ENCODE assay signal across 8 cellular contexts in the genomic region with DNA sequence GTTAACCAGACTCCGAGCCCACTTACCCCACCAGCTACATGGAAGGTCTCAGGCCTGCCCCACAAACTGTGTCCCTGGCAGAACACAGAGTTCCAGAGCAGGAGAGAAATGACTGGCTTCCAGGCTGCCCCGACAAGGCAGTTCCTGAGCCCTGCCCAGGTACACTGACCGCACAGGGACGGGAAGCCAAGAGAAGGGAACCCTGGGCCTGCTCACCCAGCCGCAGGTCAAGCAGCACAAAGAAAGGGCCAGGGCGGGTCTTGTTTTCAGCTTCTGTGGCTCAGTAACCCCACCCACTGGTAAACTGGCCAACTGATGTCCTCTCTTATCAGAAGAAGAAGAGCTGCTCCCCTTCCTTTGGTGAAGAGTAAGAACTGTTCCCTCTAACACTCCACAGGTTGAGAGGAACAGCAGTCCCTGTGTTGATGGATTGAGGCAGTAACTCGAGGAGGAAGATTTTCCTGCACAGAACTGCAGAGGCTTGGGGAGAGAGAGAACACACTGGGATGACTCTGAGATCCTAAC.
DNase-seq lines count a peak whose midpoint lies in the region; ATAC-seq and TF ChIP-seq lines count a peak whose summit lies in the region.

No MANE protein-coding gene starts in this region.

- POLR2A ChIA-PET in SK-N-SH (lab: Yijun Ruan, JAX) = no interaction called here

- CTCF ChIA-PET in SK-N-SH (lab: Yijun Ruan, JAX) = interaction anchor here (0.6 to 1.0 kb wide), 2 partner anchors 67 to 278 kb away, joined by 3 to 4 read pairs; no protein-coding TSS in a partner anchor

- H3K79me2 ChIP-seq in SK-N-SH (ENCODE audit: insufficient read depth) = peaks cover 8% of the 10 kb centered on the region

- H3K4me2 ChIP-seq in SK-N-SH = no peak overlapping the region

- H3K27me3 ChIP-seq in SK-N-SH (ENCODE audit: insufficient read depth) = no peaks in the 10 kb centered on the region
- no peaks in the 10 kb centered on the region for H3K27me3 ChIP-seq in rectal smooth muscle tissue (ENCODE audit: control insufficient read depth, insufficient read depth, low read length)

- ATAC-seq in GM18502 (IDR thresholded peaks at IDR 0.05; ENCODE audit: poor library complexity, unreplicated experiment) = peak; percentile 37
- peak; percentile 46 for ATAC-seq in HG02571 (IDR thresholded peaks at IDR 0.05; ENCODE audit: unreplicated experiment)

- H4K20me1 ChIP-seq in SK-N-SH (ENCODE audit: insufficient read depth) = no peaks in the 10 kb centered on the region

- TF ChIP-seq EP300 in SK-N-SH (IDR thresholded peaks at IDR 0.05; ENCODE audit: borderline replicate concordance in 1 of 2, low read depth in 1 of 2, low read length in 1 of 2) = no peak

- H3K36me3 ChIP-seq in SK-N-SH (replicated peaks in 1 of 2; ENCODE audit: control insufficient read depth in 1 of 2, insufficient read depth in 2 of 2, low read length in 1 of 2) = peaks cover 8 to 13% of the 10 kb centered on the region in 2 experiments
- H3K36me3 ChIP-seq in rectal smooth muscle tissue (ENCODE audit: control insufficient read depth, insufficient read depth, low read length) = peaks cover 3% of the 10 kb centered on the region

- peak; percentile 28; the same call in 1 of the 2 replicates for TF ChIP-seq RAD21 in SK-N-SH (IDR thresholded peaks at IDR 0.05; ENCODE audit: low read length)

- H3K27ac ChIP-seq in SK-N-SH (ENCODE audit: low read depth in 2 of 2, low read length in 1 of 2) (no peak overlapping the region; a peak in 1 of 4 replicates), rectal smooth muscle tissue (ENCODE audit: low read depth, low read length) (peak overlapping the region; percentile 30)

- no peak overlapping the region for H2AFZ ChIP-seq in SK-N-SH (ENCODE audit: low read depth)

- DNase-seq in SK-N-SH (no peak), fibroblast of pulmonary artery (ENCODE audit: low read depth) (peak; percentile 16), NCI-H2107 (lab: John Stamatoyannopoulos, UW) (no peak), NCI-H1092 treated with DMSO at 0.1 percent for 48 hours (lab: John Stamatoyannopoulos, UW) (no peak), cortex of kidney (lab: John Stamatoyannopoulos, UW) (no peak)

- H3F3A ChIP-seq in SK-N-SH (replicated peaks; ENCODE audit: insufficient read depth) = no peaks in the 10 kb centered on the region

- TF ChIP-seq CTCF in SK-N-SH (IDR thresholded peaks at IDR 0.05) = no peak
- no peak for TF ChIP-seq CTCF in fibroblast of pulmonary artery (IDR thresholded peaks at IDR 0.05; ENCODE audit: low read length, missing control alignments)

- peaks cover 0 to 7% of the 10 kb centered on the region in 2 experiments; a peak in 1 of 4 replicates for H3K4me1 ChIP-seq in SK-N-SH (ENCODE audit: control insufficient read depth in 1 of 2, insufficient read depth in 2 of 2, low read depth in 1 of 2, low read length in 1 of 2)
- peaks cover 11% of the 10 kb centered on the region for H3K4me1 ChIP-seq in rectal smooth muscle tissue (ENCODE audit: control insufficient read depth, insufficient read depth, low read length)

- no peak overlapping the region for H3K9ac ChIP-seq in SK-N-SH
- H3K9ac ChIP-seq in rectal smooth muscle tissue (ENCODE audit: low read length) = no peak overlapping the region

- WGBS in SK-N-SH (ENCODE audit: low lambda C conversion rate) = 91% methylated on average over 5 of the region's 7 CpGs

- H3K4me3 ChIP-seq in SK-N-SH (ENCODE audit: low read depth in 2 of 2, low read length in 1 of 2) (no peak overlapping the region), fibroblast of pulmonary artery (replicated peaks; ENCODE audit: low read depth, low read length) (no peak overlapping the region), rectal smooth muscle tissue (ENCODE audit: low read length) (no peak overlapping the region)

- H3K9me3 ChIP-seq in SK-N-SH = no peaks in the 10 kb centered on the region

- no peaks in the 10 kb centered on the region for H3K9me2 ChIP-seq in SK-N-SH

TF ChIP-seq in SK-N-SH, 30 proteins besides CTCF, POLR2A, EP300 and RAD21:
- TF ChIP-seq, protein P1, sequence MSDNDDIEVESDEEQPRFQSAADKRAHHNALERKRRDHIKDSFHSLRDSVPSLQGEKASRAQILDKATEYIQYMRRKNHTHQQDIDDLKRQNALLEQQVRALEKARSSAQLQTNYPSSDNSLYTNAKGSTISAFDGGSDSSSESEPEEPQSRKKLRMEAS (IDR thresholded peaks at IDR 0.05; ENCODE audit: low read depth) = no peak
- TF ChIP-seq, protein P2, sequence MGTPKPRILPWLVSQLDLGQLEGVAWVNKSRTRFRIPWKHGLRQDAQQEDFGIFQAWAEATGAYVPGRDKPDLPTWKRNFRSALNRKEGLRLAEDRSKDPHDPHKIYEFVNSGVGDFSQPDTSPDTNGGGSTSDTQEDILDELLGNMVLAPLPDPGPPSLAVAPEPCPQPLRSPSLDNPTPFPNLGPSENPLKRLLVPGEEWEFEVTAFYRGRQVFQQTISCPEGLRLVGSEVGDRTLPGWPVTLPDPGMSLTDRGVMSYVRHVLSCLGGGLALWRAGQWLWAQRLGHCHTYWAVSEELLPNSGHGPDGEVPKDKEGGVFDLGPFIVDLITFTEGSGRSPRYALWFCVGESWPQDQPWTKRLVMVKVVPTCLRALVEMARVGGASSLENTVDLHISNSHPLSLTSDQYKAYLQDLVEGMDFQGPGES (IDR thresholded peaks at IDR 0.05; ENCODE audit: low read depth, low read length) = no peak
- TF ChIP-seq SMC3 (IDR thresholded peaks at IDR 0.05; ENCODE audit: low read depth, low read length) = 0 out of 2 replicates have a peak, but pooled peaks have one; percentile 11
- TF ChIP-seq, protein P3, sequence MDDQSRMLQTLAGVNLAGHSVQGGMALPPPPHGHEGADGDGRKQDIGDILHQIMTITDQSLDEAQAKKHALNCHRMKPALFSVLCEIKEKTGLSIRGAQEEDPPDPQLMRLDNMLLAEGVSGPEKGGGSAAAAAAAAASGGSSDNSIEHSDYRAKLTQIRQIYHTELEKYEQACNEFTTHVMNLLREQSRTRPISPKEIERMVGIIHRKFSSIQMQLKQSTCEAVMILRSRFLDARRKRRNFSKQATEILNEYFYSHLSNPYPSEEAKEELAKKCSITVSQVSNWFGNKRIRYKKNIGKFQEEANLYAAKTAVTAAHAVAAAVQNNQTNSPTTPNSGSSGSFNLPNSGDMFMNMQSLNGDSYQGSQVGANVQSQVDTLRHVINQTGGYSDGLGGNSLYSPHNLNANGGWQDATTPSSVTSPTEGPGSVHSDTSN (IDR thresholded peaks at IDR 0.05) = no peak
